Comparison of ENCODE assay signal across 8 cellular contexts in genomic region chrX:21374994-21375794, GRCh38. TPM values are rescaled to one million over a fixed set of nuclear protein-coding genes. Genes with fewer than 3 reads are reported as not detected.
DNase-seq lines count a peak whose midpoint lies in the region; ATAC-seq and TF ChIP-seq lines count a peak whose summit lies in the region.

No MANE protein-coding gene starts in this region.

- H3K27me3 Mint-ChIP-seq in brain (peaks cover 10% of the 10 kb centered on the region), memory B cell (no peaks in the 10 kb centered on the region)

- H3K36me3 ChIP-seq in vagina, result no peaks in the 10 kb centered on the region

- H3K4me3 ChIP-seq in vagina, result peak overlapping the region; percentile 47 to 49

- H3K4me1 ChIP-seq in vagina, result no peaks in the 10 kb centered on the region

- H3K9me3 Mint-ChIP-seq in brain (no peaks in the 10 kb centered on the region), memory B cell (no peaks in the 10 kb centered on the region)

- H3K4me1 Mint-ChIP-seq in brain (peaks cover 33% of the 10 kb centered on the region), memory B cell (peaks cover 23% of the 10 kb centered on the region)

- intact Hi-C loops in vagina (cut with DNase I), result no loop called here

- no peaks in the 10 kb centered on the region for H3K27me3 ChIP-seq in vagina

- no peak for TF ChIP-seq CTCF in brain (conservative IDR thresholded peaks at IDR 0.05)
- TF ChIP-seq CTCF in vagina (IDR thresholded peaks at IDR 0.05), result no peak

- peak; percentile 22 for ATAC-seq in HG03432 (IDR thresholded peaks at IDR 0.05; ENCODE audit: unreplicated experiment)
- no peak for ATAC-seq in memory B cell (ENCODE audit: low read depth)
- ATAC-seq in HG03280 (IDR thresholded peaks at IDR 0.05; ENCODE audit: unreplicated experiment), result no peak

- H3K27ac ChIP-seq in vagina, result no peak overlapping the region

- H3K27ac Mint-ChIP-seq in brain (peak overlapping the region; percentile 88 to 98 (median 96)), memory B cell (peak overlapping the region; percentile 88)

- DNase-seq in activated gamma-delta T cell (lab: John Stamatoyannopoulos, UW) (peak; percentile 3), activated gamma-delta T cell treated with Interleukin-2 at 50 U/mL for 16 hours (no peak), memory B cell (ENCODE audit: low spot score in 2 of 2) (peak in 1 of 2 donors; percentile 15), vagina (ENCODE audit: extremely low spot score in 2 of 2) (no peak), SW 1271 (lab: John Stamatoyannopoulos, UW) (no peak)

- H3K36me3 Mint-ChIP-seq in brain, result no peaks in the 10 kb centered on the region
- H3K36me3 Mint-ChIP-seq in memory B cell, result no peaks in the 10 kb centered on the region

- H3K4me3 Mint-ChIP-seq in brain (peak overlapping the region; percentile 92 to 98 (median 98)), memory B cell (peak overlapping the region; percentile 99)

- no peak for TF ChIP-seq POLR2A in vagina (IDR thresholded peaks at IDR 0.05)

- no peaks in the 10 kb centered on the region for H3K9me3 ChIP-seq in vagina

RNA-seq across cellular contexts. Expression of gene CNKSR2, which starts 1.0 kb away (rescaled TPM):
- polyA plus RNA-seq in brain (ENCODE audit: insufficient read depth, low read depth, low replicate concordance), result 9.9 TPM
- 4.2 TPM for total RNA-seq in vagina
